Comparison of ENCODE assay signal across 18 cellular contexts in genomic region chr22:24142831-24143230, GRCh38. TPM values are rescaled to one million over a fixed set of nuclear protein-coding genes. Genes with fewer than 3 reads are reported as not detected.
DNase-seq lines count a peak whose midpoint lies in the region; ATAC-seq, FAIRE-seq and TF ChIP-seq lines count a peak whose summit lies in the region.
"Had no signal": no experiment of that assay in that cellular context is flagged by ENCODE, and none has a peak within 500 bp of the region (broad histone marks: within the 10 kb centered on the region; RNA-seq: fewer than 3 reads in every experiment).

No MANE protein-coding gene starts in this region.

- peaks cover 80% of the 10 kb centered on the region for H3K4me1 ChIP-seq in BLaER1
- H3K4me1 ChIP-seq in ovary (ENCODE audit: insufficient read depth): peaks cover 29% of the 10 kb centered on the region
- H3K4me1 ChIP-seq in Peyer's patch: peaks cover 5 to 47% (median 39%) of the 10 kb centered on the region in 4 donors

- TF ChIP-seq POLR2A in GM12891 (IDR thresholded peaks at IDR 0.05; ENCODE audit: low read depth, low read length) (no peak), ovary (IDR thresholded peaks at IDR 0.05) (no peak), Peyer's patch (IDR thresholded peaks at IDR 0.05) (no peak)

- WGBS in ovary, 3 donors: 93 to 95% (median 94%) methylated on average over 3 of the region's 3 CpGs

- no peak for ATAC-seq in activated CD4-positive, CD25-positive, alpha-beta regulatory T cell treated with anti-CD3 and anti-CD28 coated beads, Interleukin-2, amount 50 U/mL, for 24 hours
- ATAC-seq: activated T-cell treated with anti-CD3 and anti-CD28 coated beads, Interleukin-2, amount 50 U/mL, for 72 hours had no signal

- TF ChIP-seq EP300 in ovary (IDR thresholded peaks at IDR 0.05): no peak

- H3K9ac ChIP-seq in BLaER1: no peak overlapping the region

- H3K9me3 ChIP-seq in BLaER1: no peaks in the 10 kb centered on the region
- H3K9me3 ChIP-seq in ovary: no peaks in the 10 kb centered on the region
- no peaks in the 10 kb centered on the region for H3K9me3 ChIP-seq in Peyer's patch

- no peak overlapping the region for H3K4me2 ChIP-seq in BLaER1

- H3K27ac ChIP-seq in BLaER1 (0 out of 2 replicates have a peak overlapping the region, but pooled peaks have one; percentile 22), cingulate gyrus (ENCODE audit: low read depth, low read length) (peak overlapping the region; percentile 98), ovary (peak overlapping the region; percentile 6 to 46), Peyer's patch (no peak overlapping the region)

- intact Hi-C loops in ovary (cut with DNase I): no loop called here

- FAIRE-seq in GM12891 (lab: Jason Lieb, UNC): peak; percentile 40
- FAIRE-seq: colon had no signal

- TF ChIP-seq CTCF in ovary (IDR thresholded peaks at IDR 0.05) (no peak), Peyer's patch (IDR thresholded peaks at IDR 0.05) (no peak)

- H3K27me3 ChIP-seq in BLaER1 (no peaks in the 10 kb centered on the region), ovary (no peaks in the 10 kb centered on the region), Peyer's patch (no peaks in the 10 kb centered on the region)

- H3K4me3 ChIP-seq in BLaER1: no peak overlapping the region
- H3K4me3 ChIP-seq in ovary: no peak overlapping the region
- no peak overlapping the region for H3K4me3 ChIP-seq in Peyer's patch

- H4K20me1 ChIP-seq in BLaER1: peaks cover 9% of the 10 kb centered on the region; the same call in 1 of the 2 replicates

- DNase-seq in GM12891 (ENCODE audit: insufficient read length, low spot score): no peak
- DNase-seq in ovary: no peak
- no peak for DNase-seq in Peyer's patch
- no peak for DNase-seq in activated effector memory CD4-positive, alpha-beta T cell treated with anti-CD3 and anti-CD28 coated beads, Interleukin-2, amount 50 U/mL, for 16 hours
- no peak for DNase-seq in AG20443 (ENCODE audit: low spot score)
- DNase-seq: activated CD4-positive, alpha-beta memory T cell treated with anti-CD3 and anti-CD28 coated beads for 36 hours; activated T-cell treated with anti-CD3 and anti-CD28 coated beads, Interleukin-2, amount 50 U/mL, for 72 hours; amygdala; foreskin fibroblast; GDM1; H7; NCI-H2081 treated with DMSO at 0.1 percent for 48 hours; NCI-H510A; SW 1271 had no signal

- H3K36me3 ChIP-seq in BLaER1 (peaks cover 61% of the 10 kb centered on the region), ovary (no peaks in the 10 kb centered on the region), Peyer's patch (peaks cover 0 to 10% (median 0%) of the 10 kb centered on the region in 3 donors)

TF ChIP-seq in GM12891, 5 proteins besides CTCF, POLR2A, EP300 and RAD21:
- no peak for TF ChIP-seq POU2F2 (IDR thresholded peaks at IDR 0.05; ENCODE audit: low read depth, low read length)
- no peak for TF ChIP-seq PAX5 (IDR thresholded peaks at IDR 0.05; ENCODE audit: insufficient read depth, low read length, severe bottlenecking)
- TF ChIP-seq SPI1 (IDR thresholded peaks at IDR 0.05; ENCODE audit: low read depth, low read length): no peak
- TF ChIP-seq TAF1 (IDR thresholded peaks at IDR 0.05; ENCODE audit: low read depth, low read length): no peak
- TF ChIP-seq POLR2AphosphoS5 (IDR thresholded peaks at IDR 0.05; ENCODE audit: low read depth, low read length): no peak
TF ChIP-seq in GM12891: peak in this region for 0.

RNA-seq across cellular contexts. Expression of gene SUSD2, which starts 38.5 kb away (rescaled TPM):
- 0.08 TPM for polyA plus RNA-seq in GM12891 (2012; ENCODE audit: low read depth, missing spikeins)
- 1 to 10 TPM in 5 of 7 donors, under 1 TPM in 2; 0.45 to 4.1 (median 2.6) TPM for total RNA-seq in ovary
- 1 to 10 TPM; 1.7 to 2.9 TPM for polyA plus RNA-seq in ovary
- total RNA-seq in Peyer's patch: 100 to 1,000 TPM in 2 of 4 donors, 10 to 100 TPM in 2; 10.7 to 367 (median 209) TPM

Comparison
In these comparisons a context has a peak if more than half of its experiments do, and no peak if none do; other contexts are left out.
1. H3K27ac ChIP-seq: peak in BLaER1 (single experiment), cingulate gyrus (single experiment) and ovary (2 of 2); none in Peyer's patch (0 of 4).